In the genomic region with DNA sequence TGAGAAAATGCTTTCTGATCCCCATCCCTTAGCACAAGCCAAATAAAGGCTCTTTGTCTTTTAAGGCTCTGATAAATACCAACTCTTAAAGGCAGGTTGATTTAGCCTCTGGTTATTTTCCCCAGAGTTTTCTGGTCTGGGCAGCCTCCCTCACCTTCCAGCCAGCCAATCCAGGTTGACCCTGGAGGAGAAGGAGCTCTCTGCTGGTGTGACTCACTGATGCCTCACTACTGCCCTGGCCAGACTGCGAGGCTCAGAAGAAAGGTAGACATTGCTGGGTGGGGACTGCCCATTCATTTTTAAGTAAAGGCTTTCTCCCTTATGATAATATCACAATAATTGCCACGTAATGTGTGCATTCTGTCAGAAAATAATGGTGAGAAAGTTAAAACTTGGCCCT, we compare ENCODE assay signal across 14 cellular contexts. TPM values are rescaled to one million over a fixed set of nuclear protein-coding genes. Genes with fewer than 3 reads are reported as not detected.
DNase-seq lines count a peak whose midpoint lies in the region; ATAC-seq, FAIRE-seq and TF ChIP-seq lines count a peak whose summit lies in the region.
"Had no signal": no experiment of that assay in that cellular context is flagged by ENCODE, and none has a peak within 500 bp of the region (broad histone marks: within the 10 kb centered on the region; RNA-seq: fewer than 3 reads in every experiment).

No MANE protein-coding gene starts in this region.

- POLR2A ChIA-PET in A549 (lab: Yijun Ruan, JAX): interaction anchor here (1.4 kb wide), 1 partner anchor 37 kb away, joined by 5 read pairs; a partner anchor contains a TSS
- POLR2A ChIA-PET in CD8-positive, alpha-beta T cell (lab: Charles Lee): no interaction called here

- TF ChIP-seq POLR2A in A549 (IDR thresholded peaks at IDR 0.05; ENCODE audit: low read length): no peak

- H3K27me3 Mint-ChIP-seq in CD8-positive, alpha-beta T cell (ENCODE audit: low read depth): no peaks in the 10 kb centered on the region
- H3K27me3 Mint-ChIP-seq: CD8-positive, alpha-beta memory T cell had no signal

- CTCF ChIA-PET in A549 (lab: Yijun Ruan, JAX): interaction anchor here (0.8 to 2.7 kb wide), 5 partner anchors 37 to 187 kb away, joined by 3 to 9 read pairs (median 4); a partner anchor contains a TSS
- CTCF ChIA-PET in CD8-positive, alpha-beta T cell (lab: Charles Lee): interaction anchor here (1.5 kb wide), 1 partner anchor 185 kb away, joined by 3 read pairs; no protein-coding TSS in a partner anchor

- FAIRE-seq in A549 (lab: Jason Lieb, UNC): peak; percentile 68
- FAIRE-seq: endothelial cell of umbilical vein had no signal

- TF ChIP-seq RAD21 in A549 (conservative IDR thresholded peaks at IDR 0.05 in 1 of 2, IDR thresholded peaks at IDR 0.05 in 1 of 2): no peak

- no peak for TF ChIP-seq CTCF in A549 (IDR thresholded peaks at IDR 0.05)
- TF ChIP-seq CTCF in fibroblast of pulmonary artery (IDR thresholded peaks at IDR 0.05; ENCODE audit: low read length, missing control alignments): no peak
- TF ChIP-seq CTCF in psoas muscle (IDR thresholded peaks at IDR 0.05): no peak
- no peak for TF ChIP-seq CTCF in CD8-positive, alpha-beta T cell (IDR thresholded peaks at IDR 0.05)

- no peak for TF ChIP-seq EP300 in A549 (IDR thresholded peaks at IDR 0.05)

- intact Hi-C loops in psoas muscle (cut with DNase I): no loop called here
- intact Hi-C loops in CD8-positive, alpha-beta T cell (cut with DNase I, micrococcal nuclease): no loop called here

- H3K4me3 Mint-ChIP-seq in CD8-positive, alpha-beta T cell: no peak overlapping the region
- H3K4me3 Mint-ChIP-seq: CD8-positive, alpha-beta memory T cell had no signal

- H3K27me3 ChIP-seq in psoas muscle (ENCODE audit: insufficient read depth in 3 of 3, low read length in 2 of 3): no peaks in the 10 kb centered on the region
- H3K27me3 ChIP-seq in CD8-positive, alpha-beta T cell (ENCODE audit: insufficient read depth, low read length): no peaks in the 10 kb centered on the region

- H3K27ac ChIP-seq in A549: 0 out of 6 replicates have a peak overlapping the region, but pooled peaks of 1 of the 2 experiments have one; percentile 10
- no peak overlapping the region for H3K27ac ChIP-seq in psoas muscle
- no peak overlapping the region for H3K27ac ChIP-seq in CD8-positive, alpha-beta T cell (ENCODE audit: low read depth, low read length)

- no peak overlapping the region for H3K27ac Mint-ChIP-seq in CD8-positive, alpha-beta T cell

- peak; percentile 89 to 98 for ATAC-seq in A549
- no peak for ATAC-seq in psoas muscle
- no peak for ATAC-seq in HG02885 (IDR thresholded peaks at IDR 0.05; ENCODE audit: poor library complexity, unreplicated experiment)
- ATAC-seq in CD8-positive, alpha-beta T cell: no peak
- ATAC-seq in left lobe of liver: no peak
- ATAC-seq: left colon had no signal

- peak overlapping the region; percentile 23; the same call in 2 of the 3 replicates for H3K4me2 ChIP-seq in A549

- H3K36me3 Mint-ChIP-seq in CD8-positive, alpha-beta T cell: peaks cover 12% of the 10 kb centered on the region

- DNase-seq in A549 (ENCODE audit: low read depth in 1 of 2, low spot score in 1 of 2) (peak; percentile 42 to 62), HPDE6-E6E7 (ENCODE audit: extremely low spot score) (peak; percentile 95), T1000 (lab: John Stamatoyannopoulos, UW) (peak; percentile 36), fibroblast of pulmonary artery (ENCODE audit: low read depth) (peak; percentile 29), psoas muscle (no peak), left lobe of liver (ENCODE audit: low spot score) (no peak)
- DNase-seq in CD8-positive, alpha-beta T cell: no peak
- DNase-seq: activated CD4-positive, alpha-beta T cell treated with anti-CD3 and anti-CD28 coated beads for 48 hours; CD8-positive, alpha-beta memory T cell; cerebellar nuclear complex; left colon; NCI-H2029 had no signal

- H3K4me1 ChIP-seq in A549: peaks cover 12% of the 10 kb centered on the region
- H3K4me1 ChIP-seq in psoas muscle: peaks cover 16% of the 10 kb centered on the region
- H3K4me1 ChIP-seq in CD8-positive, alpha-beta T cell (ENCODE audit: insufficient read depth, low read length): no peaks in the 10 kb centered on the region

- H3K9me3 ChIP-seq in A549: peaks cover 6% of the 10 kb centered on the region; the same call in 1 of the 3 replicates
- H3K9me3 ChIP-seq in psoas muscle: no peaks in the 10 kb centered on the region
- no peaks in the 10 kb centered on the region for H3K9me3 ChIP-seq in CD8-positive, alpha-beta T cell (ENCODE audit: low read length)

- H3K4me3 ChIP-seq in A549: no peak overlapping the region
- H3K4me3 ChIP-seq in fibroblast of pulmonary artery (replicated peaks; ENCODE audit: low read depth, low read length): no peak overlapping the region
- no peak overlapping the region for H3K4me3 ChIP-seq in psoas muscle
- H3K4me3 ChIP-seq in CD8-positive, alpha-beta T cell (ENCODE audit: low read depth, low read length): no peak overlapping the region

- WGBS in A549 (ENCODE audit: missing lambda C conversion rate): 30% methylated on average over 2 of the region's 2 CpGs
- WGBS in psoas muscle, 3 donors: 97 to 98% (median 98%) methylated on average over 2 of the region's 2 CpGs

- H3K9me3 Mint-ChIP-seq in CD8-positive, alpha-beta T cell: peaks cover 7% of the 10 kb centered on the region

- peaks cover 13% of the 10 kb centered on the region for H3K4me1 Mint-ChIP-seq in CD8-positive, alpha-beta T cell (ENCODE audit: low read depth)

- H3K36me3 ChIP-seq in psoas muscle (ENCODE audit: insufficient read depth in 1 of 2, low read depth in 1 of 2): no peaks in the 10 kb centered on the region
- H3K36me3 ChIP-seq in CD8-positive, alpha-beta T cell (ENCODE audit: insufficient read depth, low read length): no peaks in the 10 kb centered on the region

TF ChIP-seq in A549, 52 proteins besides CTCF, POLR2A, EP300 and RAD21:
- TF ChIP-seq FOSL2 (IDR thresholded peaks at IDR 0.05) (no peak), FOSL2 (CRISPR knock-in tag; IDR thresholded peaks at IDR 0.05) (peak; percentile 34; the same call in 1 of the 2 replicates), NFE2L2 (conservative IDR thresholded peaks at IDR 0.05; ENCODE audit: low read length) (no peak)

RNA-seq across cellular contexts. Expression of a gene that starts 37.1 kb away (rescaled TPM):
- polyA plus RNA-seq in A549 (2011; rRNA removed) (17.0 and 21.8 TPM in 2 replicates), A549 (2017; fragmentation: RNase III; extraction: RNeasy Plus Mini Kit Qiagen cat#74134 plus additional on column Dnase treatment) (15.9 to 17.6 TPM (median 16.8 TPM) in 3 replicates), psoas muscle (10 to 100 TPM in 1 of 3 donors, 1 to 10 TPM in 2; 3.5 to 10.3 (median 7.0) TPM)
- polyA plus RNA-seq in A549 (2012; cell fraction: cytosol; rRNA removed): 17.7 and 27.7 TPM in 2 replicates
- 25.6 and 27.8 TPM in 2 replicates for polyA plus RNA-seq in A549 (2012; cell fraction: nucleus; rRNA removed)
- polyA minus RNA-seq in A549 (2011; rRNA and poly(A)+ RNA removed): 55.3 and 55.4 TPM in 2 replicates
- total RNA-seq in psoas muscle (1 to 10 TPM; 5.9 to 9.4 (median 9.4) TPM), left lobe of liver (3.4 TPM)
- total RNA-seq in CD8-positive, alpha-beta T cell: 10 to 100 TPM; 16.7 to 18.1 TPM

Comparison
In these comparisons a context has a peak if more than half of its experiments do, and no peak if none do; other contexts are left out.
1. ATAC-seq: peak in A549 (2 of 2); none in psoas muscle (0 of 4), HG02885 (single experiment), CD8-positive, alpha-beta T cell (single experiment) and left lobe of liver (single experiment).
2. DNase-seq: peak in A549 (2 of 2), HPDE6-E6E7 (single experiment), T1000 (single experiment) and fibroblast of pulmonary artery (single experiment); none in psoas muscle (0 of 2), CD8-positive, alpha-beta T cell (0 of 7) and left lobe of liver (single experiment).